1 cellular context compared by ENCODE assay signal in genomic region chr2:230418341-230419016, GRCh38.
TF ChIP-seq lines count a peak whose summit lies in the region.

No MANE protein-coding gene starts in this region.

TF ChIP-seq in GM12878, 131 proteins besides CTCF, POLR2A, EP300 and RAD21 (continues in another document):
- TF ChIP-seq, protein P1, sequence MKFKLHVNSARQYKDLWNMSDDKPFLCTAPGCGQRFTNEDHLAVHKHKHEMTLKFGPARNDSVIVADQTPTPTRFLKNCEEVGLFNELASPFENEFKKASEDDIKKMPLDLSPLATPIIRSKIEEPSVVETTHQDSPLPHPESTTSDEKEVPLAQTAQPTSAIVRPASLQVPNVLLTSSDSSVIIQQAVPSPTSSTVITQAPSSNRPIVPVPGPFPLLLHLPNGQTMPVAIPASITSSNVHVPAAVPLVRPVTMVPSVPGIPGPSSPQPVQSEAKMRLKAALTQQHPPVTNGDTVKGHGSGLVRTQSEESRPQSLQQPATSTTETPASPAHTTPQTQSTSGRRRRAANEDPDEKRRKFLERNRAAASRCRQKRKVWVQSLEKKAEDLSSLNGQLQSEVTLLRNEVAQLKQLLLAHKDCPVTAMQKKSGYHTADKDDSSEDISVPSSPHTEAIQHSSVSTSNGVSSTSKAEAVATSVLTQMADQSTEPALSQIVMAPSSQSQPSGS (IDR thresholded peaks at IDR 0.05; ENCODE audit: low read length) = no peak
- TF ChIP-seq, protein P2, sequence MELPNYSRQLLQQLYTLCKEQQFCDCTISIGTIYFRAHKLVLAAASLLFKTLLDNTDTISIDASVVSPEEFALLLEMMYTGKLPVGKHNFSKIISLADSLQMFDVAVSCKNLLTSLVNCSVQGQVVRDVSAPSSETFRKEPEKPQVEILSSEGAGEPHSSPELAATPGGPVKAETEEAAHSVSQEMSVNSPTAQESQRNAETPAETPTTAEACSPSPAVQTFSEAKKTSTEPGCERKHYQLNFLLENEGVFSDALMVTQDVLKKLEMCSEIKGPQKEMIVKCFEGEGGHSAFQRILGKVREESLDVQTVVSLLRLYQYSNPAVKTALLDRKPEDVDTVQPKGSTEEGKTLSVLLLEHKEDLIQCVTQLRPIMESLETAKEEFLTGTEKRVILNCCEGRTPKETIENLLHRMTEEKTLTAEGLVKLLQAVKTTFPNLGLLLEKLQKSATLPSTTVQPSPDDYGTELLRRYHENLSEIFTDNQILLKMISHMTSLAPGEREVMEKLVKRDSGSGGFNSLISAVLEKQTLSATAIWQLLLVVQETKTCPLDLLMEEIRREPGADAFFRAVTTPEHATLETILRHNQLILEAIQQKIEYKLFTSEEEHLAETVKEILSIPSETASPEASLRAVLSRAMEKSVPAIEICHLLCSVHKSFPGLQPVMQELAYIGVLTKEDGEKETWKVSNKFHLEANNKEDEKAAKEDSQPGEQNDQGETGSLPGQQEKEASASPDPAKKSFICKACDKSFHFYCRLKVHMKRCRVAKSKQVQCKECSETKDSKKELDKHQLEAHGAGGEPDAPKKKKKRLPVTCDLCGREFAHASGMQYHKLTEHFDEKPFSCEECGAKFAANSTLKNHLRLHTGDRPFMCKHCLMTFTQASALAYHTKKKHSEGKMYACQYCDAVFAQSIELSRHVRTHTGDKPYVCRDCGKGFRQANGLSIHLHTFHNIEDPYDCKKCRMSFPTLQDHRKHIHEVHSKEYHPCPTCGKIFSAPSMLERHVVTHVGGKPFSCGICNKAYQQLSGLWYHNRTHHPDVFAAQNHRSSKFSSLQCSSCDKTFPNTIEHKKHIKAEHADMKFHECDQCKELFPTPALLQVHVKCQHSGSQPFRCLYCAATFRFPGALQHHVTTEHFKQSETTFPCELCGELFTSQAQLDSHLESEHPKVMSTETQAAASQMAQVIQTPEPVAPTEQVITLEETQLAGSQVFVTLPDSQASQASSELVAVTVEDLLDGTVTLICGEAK (IDR thresholded peaks at IDR 0.05; ENCODE audit: borderline replicate concordance) = no peak
- TF ChIP-seq SREBF2 (IDR thresholded peaks at IDR 0.05; ENCODE audit: low read length) (no peak), RAD51 (IDR thresholded peaks at IDR 0.05) (no peak), ATF3 (IDR thresholded peaks at IDR 0.05; ENCODE audit: borderline replicate concordance, extremely low read depth, low read depth, low read length) (no peak), PML (IDR thresholded peaks at IDR 0.05; ENCODE audit: low read length) (no peak), SMAD1 (IDR thresholded peaks at IDR 0.05; ENCODE audit: low read depth, partially characterized antibody) (no peak), SUZ12 (IDR thresholded peaks at IDR 0.05; ENCODE audit: unreplicated experiment) (no peak), MTA2 (IDR thresholded peaks at IDR 0.05; ENCODE audit: low read depth) (no peak), SMC3 (IDR thresholded peaks at IDR 0.05; ENCODE audit: borderline replicate concordance, low read length) (0 out of 2 replicates have a peak, but pooled peaks have one; percentile 4), JUNB (IDR thresholded peaks at IDR 0.05) (no peak), ZZZ3 (IDR thresholded peaks at IDR 0.05; ENCODE audit: control insufficient read depth, insufficient read length, low read depth) (no peak), SIX5 (IDR thresholded peaks at IDR 0.05; ENCODE audit: low read depth, low read length, severe bottlenecking) (no peak), ZBED1 (IDR thresholded peaks at IDR 0.05; ENCODE audit: borderline replicate concordance) (no peak), RELA (IDR thresholded peaks at IDR 0.05; ENCODE audit: borderline replicate concordance, partially characterized antibody) (no peak), HDAC6 (IDR thresholded peaks at IDR 0.05; ENCODE audit: unreplicated experiment) (no peak), YY1 (IDR thresholded peaks at IDR 0.05; ENCODE audit: low read depth, low read length) (0 out of 2 replicates have a peak, but pooled peaks have one; percentile 20), IKZF2 (IDR thresholded peaks at IDR 0.05) (0 out of 4 replicates have a peak, but pooled peaks of 1 of the 2 experiments have one; percentile 8), POLR2AphosphoS2 (IDR thresholded peaks at IDR 0.05; ENCODE audit: low read depth, low read length) (no peak), CBX5 (IDR thresholded peaks at IDR 0.05; ENCODE audit: low read depth) (no peak), POLR2AphosphoS5 (IDR thresholded peaks at IDR 0.05; ENCODE audit: low read length) (no peak), CREM (IDR thresholded peaks at IDR 0.05; ENCODE audit: low read depth) (no peak), RUNX3 (IDR thresholded peaks at IDR 0.05; ENCODE audit: low read length) (peak; percentile 6; the same call in 1 of the 2 replicates), WRNIP1 (IDR thresholded peaks at IDR 0.05; ENCODE audit: borderline replicate concordance, low read depth, low read length) (0 out of 2 replicates have a peak, but pooled peaks have one; percentile 31), NKRF (conservative IDR thresholded peaks at IDR 0.05) (no peak), MXI1 (IDR thresholded peaks at IDR 0.05; ENCODE audit: low read depth, low read length) (no peak), KLF5 (IDR thresholded peaks at IDR 0.05; ENCODE audit: partially characterized antibody) (no peak), HDGF (IDR thresholded peaks at IDR 0.05) (no peak), FOXM1 (IDR thresholded peaks at IDR 0.05; ENCODE audit: low read depth, low read length) (no peak), CHD4 (IDR thresholded peaks at IDR 0.05) (no peak), CBFB (IDR thresholded peaks at IDR 0.05; ENCODE audit: low read depth) (no peak), HCFC1 (IDR thresholded peaks at IDR 0.05; ENCODE audit: low read length) (no peak), CBX3 (IDR thresholded peaks at IDR 0.05; ENCODE audit: borderline replicate concordance, low read depth) (no peak), SREBF1 (IDR thresholded peaks at IDR 0.05; ENCODE audit: low read length) (no peak), KAT2A (conservative IDR thresholded peaks at IDR 0.05; ENCODE audit: control insufficient read depth, low read depth, low read length) (no peak), BHLHE40 (IDR thresholded peaks at IDR 0.05; ENCODE audit: borderline replicate concordance in 1 of 2, low read depth in 2 of 2, low read length in 1 of 2) (peak in 1 of 2 experiments; percentile 27; a peak in 1 of 4 replicates), STAT3 (IDR thresholded peaks at IDR 0.05; ENCODE audit: low read depth, low read length) (no peak)
- TF ChIP-seq, protein P3, sequence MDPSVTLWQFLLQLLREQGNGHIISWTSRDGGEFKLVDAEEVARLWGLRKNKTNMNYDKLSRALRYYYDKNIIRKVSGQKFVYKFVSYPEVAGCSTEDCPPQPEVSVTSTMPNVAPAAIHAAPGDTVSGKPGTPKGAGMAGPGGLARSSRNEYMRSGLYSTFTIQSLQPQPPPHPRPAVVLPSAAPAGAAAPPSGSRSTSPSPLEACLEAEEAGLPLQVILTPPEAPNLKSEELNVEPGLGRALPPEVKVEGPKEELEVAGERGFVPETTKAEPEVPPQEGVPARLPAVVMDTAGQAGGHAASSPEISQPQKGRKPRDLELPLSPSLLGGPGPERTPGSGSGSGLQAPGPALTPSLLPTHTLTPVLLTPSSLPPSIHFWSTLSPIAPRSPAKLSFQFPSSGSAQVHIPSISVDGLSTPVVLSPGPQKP (IDR thresholded peaks at IDR 0.05; ENCODE audit: low read depth, low read length) = no peak
- TF ChIP-seq, protein P4, sequence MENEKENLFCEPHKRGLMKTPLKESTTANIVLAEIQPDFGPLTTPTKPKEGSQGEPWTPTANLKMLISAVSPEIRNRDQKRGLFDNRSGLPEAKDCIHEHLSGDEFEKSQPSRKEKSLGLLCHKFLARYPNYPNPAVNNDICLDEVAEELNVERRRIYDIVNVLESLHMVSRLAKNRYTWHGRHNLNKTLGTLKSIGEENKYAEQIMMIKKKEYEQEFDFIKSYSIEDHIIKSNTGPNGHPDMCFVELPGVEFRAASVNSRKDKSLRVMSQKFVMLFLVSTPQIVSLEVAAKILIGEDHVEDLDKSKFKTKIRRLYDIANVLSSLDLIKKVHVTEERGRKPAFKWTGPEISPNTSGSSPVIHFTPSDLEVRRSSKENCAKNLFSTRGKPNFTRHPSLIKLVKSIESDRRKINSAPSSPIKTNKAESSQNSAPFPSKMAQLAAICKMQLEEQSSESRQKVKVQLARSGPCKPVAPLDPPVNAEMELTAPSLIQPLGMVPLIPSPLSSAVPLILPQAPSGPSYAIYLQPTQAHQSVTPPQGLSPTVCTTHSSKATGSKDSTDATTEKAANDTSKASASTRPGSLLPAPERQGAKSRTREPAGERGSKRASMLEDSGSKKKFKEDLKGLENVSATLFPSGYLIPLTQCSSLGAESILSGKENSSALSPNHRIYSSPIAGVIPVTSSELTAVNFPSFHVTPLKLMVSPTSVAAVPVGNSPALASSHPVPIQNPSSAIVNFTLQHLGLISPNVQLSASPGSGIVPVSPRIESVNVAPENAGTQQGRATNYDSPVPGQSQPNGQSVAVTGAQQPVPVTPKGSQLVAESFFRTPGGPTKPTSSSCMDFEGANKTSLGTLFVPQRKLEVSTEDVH (IDR thresholded peaks at IDR 0.05; ENCODE audit: low read depth, partially characterized antibody) = no peak
- TF ChIP-seq, protein P5, sequence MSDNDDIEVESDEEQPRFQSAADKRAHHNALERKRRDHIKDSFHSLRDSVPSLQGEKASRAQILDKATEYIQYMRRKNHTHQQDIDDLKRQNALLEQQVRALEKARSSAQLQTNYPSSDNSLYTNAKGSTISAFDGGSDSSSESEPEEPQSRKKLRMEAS (IDR thresholded peaks at IDR 0.05; ENCODE audit: low read depth, low read length) = no peak
- TF ChIP-seq, protein P6, sequence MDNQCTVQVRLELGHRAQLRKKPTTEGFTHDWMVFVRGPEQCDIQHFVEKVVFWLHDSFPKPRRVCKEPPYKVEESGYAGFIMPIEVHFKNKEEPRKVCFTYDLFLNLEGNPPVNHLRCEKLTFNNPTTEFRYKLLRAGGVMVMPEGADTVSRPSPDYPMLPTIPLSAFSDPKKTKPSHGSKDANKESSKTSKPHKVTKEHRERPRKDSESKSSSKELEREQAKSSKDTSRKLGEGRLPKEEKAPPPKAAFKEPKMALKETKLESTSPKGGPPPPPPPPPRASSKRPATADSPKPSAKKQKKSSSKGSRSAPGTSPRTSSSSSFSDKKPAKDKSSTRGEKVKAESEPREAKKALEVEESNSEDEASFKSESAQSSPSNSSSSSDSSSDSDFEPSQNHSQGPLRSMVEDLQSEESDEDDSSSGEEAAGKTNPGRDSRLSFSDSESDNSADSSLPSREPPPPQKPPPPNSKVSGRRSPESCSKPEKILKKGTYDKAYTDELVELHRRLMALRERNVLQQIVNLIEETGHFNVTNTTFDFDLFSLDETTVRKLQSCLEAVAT (IDR thresholded peaks at IDR 0.05) = peak; percentile 36; the same call in 1 of the 2 replicates
- TF ChIP-seq, protein P7, sequence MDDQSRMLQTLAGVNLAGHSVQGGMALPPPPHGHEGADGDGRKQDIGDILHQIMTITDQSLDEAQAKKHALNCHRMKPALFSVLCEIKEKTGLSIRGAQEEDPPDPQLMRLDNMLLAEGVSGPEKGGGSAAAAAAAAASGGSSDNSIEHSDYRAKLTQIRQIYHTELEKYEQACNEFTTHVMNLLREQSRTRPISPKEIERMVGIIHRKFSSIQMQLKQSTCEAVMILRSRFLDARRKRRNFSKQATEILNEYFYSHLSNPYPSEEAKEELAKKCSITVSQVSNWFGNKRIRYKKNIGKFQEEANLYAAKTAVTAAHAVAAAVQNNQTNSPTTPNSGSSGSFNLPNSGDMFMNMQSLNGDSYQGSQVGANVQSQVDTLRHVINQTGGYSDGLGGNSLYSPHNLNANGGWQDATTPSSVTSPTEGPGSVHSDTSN (IDR thresholded peaks at IDR 0.05; ENCODE audit: insufficient replicate concordance, low read depth, low read length) = no peak
- TF ChIP-seq, protein P8, sequence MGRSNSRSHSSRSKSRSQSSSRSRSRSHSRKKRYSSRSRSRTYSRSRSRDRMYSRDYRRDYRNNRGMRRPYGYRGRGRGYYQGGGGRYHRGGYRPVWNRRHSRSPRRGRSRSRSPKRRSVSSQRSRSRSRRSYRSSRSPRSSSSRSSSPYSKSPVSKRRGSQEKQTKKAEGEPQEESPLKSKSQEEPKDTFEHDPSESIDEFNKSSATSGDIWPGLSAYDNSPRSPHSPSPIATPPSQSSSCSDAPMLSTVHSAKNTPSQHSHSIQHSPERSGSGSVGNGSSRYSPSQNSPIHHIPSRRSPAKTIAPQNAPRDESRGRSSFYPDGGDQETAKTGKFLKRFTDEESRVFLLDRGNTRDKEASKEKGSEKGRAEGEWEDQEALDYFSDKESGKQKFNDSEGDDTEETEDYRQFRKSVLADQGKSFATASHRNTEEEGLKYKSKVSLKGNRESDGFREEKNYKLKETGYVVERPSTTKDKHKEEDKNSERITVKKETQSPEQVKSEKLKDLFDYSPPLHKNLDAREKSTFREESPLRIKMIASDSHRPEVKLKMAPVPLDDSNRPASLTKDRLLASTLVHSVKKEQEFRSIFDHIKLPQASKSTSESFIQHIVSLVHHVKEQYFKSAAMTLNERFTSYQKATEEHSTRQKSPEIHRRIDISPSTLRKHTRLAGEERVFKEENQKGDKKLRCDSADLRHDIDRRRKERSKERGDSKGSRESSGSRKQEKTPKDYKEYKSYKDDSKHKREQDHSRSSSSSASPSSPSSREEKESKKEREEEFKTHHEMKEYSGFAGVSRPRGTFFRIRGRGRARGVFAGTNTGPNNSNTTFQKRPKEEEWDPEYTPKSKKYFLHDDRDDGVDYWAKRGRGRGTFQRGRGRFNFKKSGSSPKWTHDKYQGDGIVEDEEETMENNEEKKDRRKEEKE (IDR thresholded peaks at IDR 0.05) = no peak
